13 cellular contexts compared by ENCODE assay signal in genomic region chr17:54903375-54903774, GRCh38. TPM values are rescaled to one million over a fixed set of nuclear protein-coding genes. Genes with fewer than 3 reads are reported as not detected.
A peak's percentile ranks its signal among the peaks of the same experiment; 100 is the strongest.
DNase-seq lines count a peak whose midpoint lies in the region; ATAC-seq, FAIRE-seq and TF ChIP-seq lines count a peak whose summit lies in the region.
"Had no signal": no experiment of that assay in that cellular context is flagged by ENCODE, and none has a peak within 500 bp of the region (broad histone marks: within the 10 kb centered on the region; RNA-seq: fewer than 3 reads in every experiment).

No MANE protein-coding gene starts in this region.

- ATAC-seq in heart left ventricle = peak; percentile 74 to 82 (median 81)
- ATAC-seq in WTC11 = no peak
- ATAC-seq: natural killer cell treated with Interleukin-12 subunit alpha and Interleukin-12 subunit beta and Interleukin-15 and Interleukin-18, amount 100 ng/mL, for 72 hours had no signal

- no peaks in the 10 kb centered on the region for H3K27me3 Mint-ChIP-seq in WTC11 (ENCODE audit: low read depth)

- H3K4me2 ChIP-seq in smooth muscle cell (no peak overlapping the region), MM.1S (ENCODE audit: low read depth, low read length) (no peak overlapping the region)

- H3K4me1 ChIP-seq in BE2C (no peaks in the 10 kb centered on the region), heart left ventricle (peaks cover 0 to 19% (median 7%) of the 10 kb centered on the region in 12 donors), smooth muscle cell (ENCODE audit: low read depth) (peaks cover 12% of the 10 kb centered on the region), MM.1S (ENCODE audit: low read length) (no peaks in the 10 kb centered on the region)

- intact Hi-C loops in heart left ventricle (cut with DNase I) = loop anchor here in 1 of 10 donors (10.0 kb wide), 1 partner anchor 61 kb away; the partner anchor contains the start of genes COX11 and STXBP4

- no peak for TF ChIP-seq CTCF in BE2C (IDR thresholded peaks at IDR 0.05; ENCODE audit: low read depth, low read length)
- no peak for TF ChIP-seq CTCF in heart left ventricle (IDR thresholded peaks at IDR 0.05)
- TF ChIP-seq CTCF in smooth muscle cell (IDR thresholded peaks at IDR 0.05; ENCODE audit: borderline replicate concordance, insufficient read depth, poor library complexity, severe bottlenecking) = no peak
- TF ChIP-seq CTCF in WTC11 (IDR thresholded peaks at IDR 0.05) = no peak
- no peak for TF ChIP-seq CTCF in MM.1S (IDR thresholded peaks at IDR 0.05; ENCODE audit: low read length)

- H3K4me3 ChIP-seq in BE2C (ENCODE audit: low read depth, low read length) = no peak overlapping the region
- no peak overlapping the region for H3K4me3 ChIP-seq in heart left ventricle
- H3K4me3 ChIP-seq in smooth muscle cell = no peak overlapping the region
- no peak overlapping the region for H3K4me3 ChIP-seq in MM.1S (ENCODE audit: low read length)

- no peak overlapping the region for H2AFZ ChIP-seq in smooth muscle cell (ENCODE audit: low read depth)
- no peak overlapping the region for H2AFZ ChIP-seq in MM.1S (ENCODE audit: low read length)

- H3K9me2 ChIP-seq in MM.1S (replicated peaks; ENCODE audit: insufficient read depth, low read length) = no peaks in the 10 kb centered on the region

- H3K27ac ChIP-seq in heart left ventricle (no peak overlapping the region), smooth muscle cell (ENCODE audit: low read depth) (no peak overlapping the region), MM.1S (ENCODE audit: low read length) (no peak overlapping the region)

- no peaks in the 10 kb centered on the region for H4K20me1 ChIP-seq in smooth muscle cell (ENCODE audit: low read depth)
- H4K20me1 ChIP-seq in MM.1S (ENCODE audit: insufficient read depth, low read length) = no peaks in the 10 kb centered on the region

- H3K36me3 ChIP-seq in BE2C = no peaks in the 10 kb centered on the region
- H3K36me3 ChIP-seq in heart left ventricle = peaks cover 0 to 8% (median 0%) of the 10 kb centered on the region in 9 donors
- no peaks in the 10 kb centered on the region for H3K36me3 ChIP-seq in smooth muscle cell (ENCODE audit: low read depth)
- H3K36me3 ChIP-seq in MM.1S (replicated peaks; ENCODE audit: insufficient read depth, low read length) = no peaks in the 10 kb centered on the region

- peaks cover 35% of the 10 kb centered on the region for H3K36me3 Mint-ChIP-seq in WTC11
- H3K36me3 Mint-ChIP-seq: natural killer cell treated with Interleukin-12 subunit alpha and Interleukin-12 subunit beta and Interleukin-15 and Interleukin-18, amount 100 ng/mL, for 72 hours had no signal

- H3K4me3 Mint-ChIP-seq in WTC11 = no peak overlapping the region
- H3K4me3 Mint-ChIP-seq: natural killer cell treated with Interleukin-12 subunit alpha and Interleukin-12 subunit beta and Interleukin-15 and Interleukin-18, amount 100 ng/mL, for 72 hours had no signal

- H3K9me3 Mint-ChIP-seq in WTC11 = no peaks in the 10 kb centered on the region
- H3K9me3 Mint-ChIP-seq: natural killer cell treated with Interleukin-12 subunit alpha and Interleukin-12 subunit beta and Interleukin-15 and Interleukin-18, amount 100 ng/mL, for 72 hours had no signal

- H3K9ac ChIP-seq in smooth muscle cell (ENCODE audit: low read depth) (no peak overlapping the region), MM.1S (ENCODE audit: low read length) (no peak overlapping the region)

- no peak for FAIRE-seq in GM19239 (lab: Jason Lieb, UNC)

- H3K9me3 ChIP-seq in BE2C = no peaks in the 10 kb centered on the region
- H3K9me3 ChIP-seq in heart left ventricle = no peaks in the 10 kb centered on the region
- no peaks in the 10 kb centered on the region for H3K9me3 ChIP-seq in smooth muscle cell (replicated peaks; ENCODE audit: low read depth)
- H3K9me3 ChIP-seq in MM.1S (replicated peaks; ENCODE audit: insufficient read depth, low read length) = no peaks in the 10 kb centered on the region

- no peak for TF ChIP-seq POLR2A in heart left ventricle (IDR thresholded peaks at IDR 0.05)

- no peaks in the 10 kb centered on the region for H3F3A ChIP-seq in smooth muscle cell (ENCODE audit: low read depth)
- H3F3A ChIP-seq in MM.1S (ENCODE audit: insufficient read depth, low read length) = peaks cover 5% of the 10 kb centered on the region; the same call in 1 of the 2 replicates

- H3K79me2 ChIP-seq in smooth muscle cell (ENCODE audit: low read depth) = peaks cover 3% of the 10 kb centered on the region
- no peaks in the 10 kb centered on the region for H3K79me2 ChIP-seq in MM.1S (ENCODE audit: low read length)

- WGBS in heart left ventricle, 4 donors = 20 to 43% (median 25%) methylated on average over 1 of the region's 1 CpG
- WGBS in smooth muscle cell (ENCODE audit: low lambda C conversion rate) = 94% methylated on average over 1 of the region's 1 CpG

- H3K27me3 ChIP-seq in BE2C (no peaks in the 10 kb centered on the region), heart left ventricle (peaks cover 0 to 20% (median 0%) of the 10 kb centered on the region in 9 donors), smooth muscle cell (ENCODE audit: low read depth) (peaks cover 14% of the 10 kb centered on the region), MM.1S (replicated peaks; ENCODE audit: insufficient read depth, low read length) (no peaks in the 10 kb centered on the region)

- peak; percentile 32 for DNase-seq in BE2C
- peak; percentile 23 for DNase-seq in HuH-7.5 (ENCODE audit: low spot score)
- DNase-seq in heart left ventricle = peak; percentile 27 to 68 (median 48)
- peak; percentile 68 for DNase-seq in myocyte (ENCODE audit: low read depth)
- no peak for DNase-seq in GM19239 (ENCODE audit: insufficient read length, low spot score)
- DNase-seq in smooth muscle cell (lab: John Stamatoyannopoulos, UW; ENCODE audit: unreplicated experiment) = no peak
- no peak for DNase-seq in WTC11 (ENCODE audit: low spot score)
- no peak for DNase-seq in MM.1S
- DNase-seq: activated CD4-positive, CD25-positive, alpha-beta regulatory T cell; activated T-cell treated with anti-CD3 and anti-CD28 coated beads, Interleukin-2, amount 50 U/mL, for 48 hours; NCI-H1092 treated with DMSO at 0.1 percent for 48 hours; NCI-H526 had no signal

- CTCF ChIA-PET in WTC11 (lab: Charles Lee) = no interaction called here

- POLR2A ChIA-PET in WTC11 (lab: Charles Lee) = interaction anchor here (0.7 kb wide), 1 partner anchor 138 kb away, joined by 5 read pairs; no protein-coding TSS in a partner anchor

- H3K4me1 Mint-ChIP-seq in WTC11 = peaks cover 38% of the 10 kb centered on the region

- no peak overlapping the region; the same call in 1 of the 2 replicates for H3K27ac Mint-ChIP-seq in WTC11
- H3K27ac Mint-ChIP-seq: natural killer cell treated with Interleukin-12 subunit alpha and Interleukin-12 subunit beta and Interleukin-15 and Interleukin-18, amount 100 ng/mL, for 72 hours had no signal

TF ChIP-seq in WTC11, 78 proteins besides CTCF, POLR2A, EP300 and RAD21 (continues in another document):
- TF ChIP-seq ZBTB43 (CRISPR knock-in tag; IDR thresholded peaks at IDR 0.05) (no peak), HMGA2 (CRISPR knock-in tag; IDR thresholded peaks at IDR 0.05) (no peak), ZNF532 (CRISPR knock-in tag; IDR thresholded peaks at IDR 0.05; ENCODE audit: borderline replicate concordance) (no peak), RORB (CRISPR knock-in tag; IDR thresholded peaks at IDR 0.05) (no peak)

RNA-seq across cellular contexts. Expression of gene TOM1L1, which starts 2.7 kb away (rescaled TPM):
- polyA plus RNA-seq in BE2C (2012; ENCODE audit: insufficient read depth, insufficient read length, low read depth) = 11.0 TPM
- total RNA-seq in heart left ventricle = 10 to 100 TPM in 3 of 9 donors, 1 to 10 TPM in 6; 7.2 to 19.7 (median 9.9) TPM
- 1 to 10 TPM; 6.1 to 7.9 TPM for polyA plus RNA-seq in heart left ventricle
- 29.1 and 36.5 TPM in 2 replicates for total RNA-seq in myocyte
- polyA plus RNA-seq in myocyte (2012) = 16.5 TPM
- total RNA-seq in smooth muscle cell = 6.7 and 8.5 TPM in 2 replicates
- polyA plus RNA-seq in smooth muscle cell = 1.3 and 3.9 TPM in 2 replicates
- total RNA-seq in WTC11 (2021) = 52.8 to 58.5 TPM (median 57.0 TPM) in 3 replicates
- total RNA-seq: natural killer cell treated with Interleukin-12 subunit alpha and Interleukin-12 subunit beta and Interleukin-15 and Interleukin-18, amount 100 ng/mL, for 72 hours had no signal

Comparison
In these comparisons a context has a peak if more than half of its experiments do, and no peak if none do; other contexts are left out.
1. DNase-seq: peak in BE2C (single experiment), HuH-7.5 (single experiment), heart left ventricle (5 of 5) and myocyte (single experiment); none in GM19239 (single experiment), smooth muscle cell (single experiment), WTC11 (single experiment) and MM.1S (single experiment).